Comparison of ENCODE assay signal across 17 cellular contexts in genomic region chr3:30263921-30264313, GRCh38.
A peak's percentile ranks its signal among the peaks of the same experiment; 100 is the strongest.
DNase-seq lines count a peak whose midpoint lies in the region; ATAC-seq and TF ChIP-seq lines count a peak whose summit lies in the region.
"Had no signal": no experiment of that assay in that cellular context is flagged by ENCODE, and none has a peak within 500 bp of the region (broad histone marks: within the 10 kb centered on the region; RNA-seq: fewer than 3 reads in every experiment).

No MANE protein-coding gene starts in this region.

- H3K9me2 ChIP-seq in PC-3 (replicated peaks; ENCODE audit: low read length), result no peaks in the 10 kb centered on the region

- H3K4me3 ChIP-seq in GM12864 (ENCODE audit: low read depth, low read length) (no peak overlapping the region), PC-3 (ENCODE audit: low read length) (no peak overlapping the region), retinal pigment epithelial cell (ENCODE audit: low read length) (no peak overlapping the region)
- H3K4me3 ChIP-seq: prostate gland had no signal

- H3K79me2 ChIP-seq in PC-3 (ENCODE audit: low read length), result no peaks in the 10 kb centered on the region

- H3K27ac Mint-ChIP-seq in activated naive CD4-positive, alpha-beta T cell treated with anti-CD3 and anti-CD28 coated beads, Interleukin-2, amount 10 ng/mL, durations not matched to agents 7 days and 5 days, result peak overlapping the region; percentile 5
- H3K27ac Mint-ChIP-seq: natural killer cell treated with Interleukin-12 subunit alpha and Interleukin-12 subunit beta and Interleukin-15 and Interleukin-18, amount 100 ng/mL, for 72 hours had no signal

- POLR2A ChIA-PET in PC-3 (lab: Charles Lee; ENCODE audit: unreplicated experiment), result no interaction called here

- no TSS peak for BruUV-seq in PC-3 (replicated peaks; lab: Mats Ljungman, UMichigan)

- peaks cover 17% of the 10 kb centered on the region for H3K9me3 Mint-ChIP-seq in activated naive CD4-positive, alpha-beta T cell treated with anti-CD3 and anti-CD28 coated beads, Interleukin-2, amount 10 ng/mL, durations not matched to agents 7 days and 5 days

- no peaks in the 10 kb centered on the region for H3K27me3 Mint-ChIP-seq in activated naive CD4-positive, alpha-beta T cell treated with anti-CD3 and anti-CD28 coated beads, Interleukin-2, amount 10 ng/mL, durations not matched to agents 7 days and 5 days
- H3K27me3 Mint-ChIP-seq: T-cell had no signal

- H3K4me2 ChIP-seq in PC-3 (ENCODE audit: low read length), result no peak overlapping the region

- CTCF ChIA-PET in activated naive CD4-positive, alpha-beta T cell treated with anti-CD3 and anti-CD28 coated beads, Interleukin-2, amount 10 ng/mL, durations not matched to agents 7 days and 5 days (lab: Charles Lee), result no interaction called here
- CTCF ChIA-PET in PC-3 (lab: Charles Lee), result no interaction called here

- ATAC-seq in PC-3 (no peak), HG03108 (IDR thresholded peaks at IDR 0.05; ENCODE audit: unreplicated experiment) (no peak), HG02571 (IDR thresholded peaks at IDR 0.05; ENCODE audit: unreplicated experiment) (no peak)
- ATAC-seq: natural killer cell treated with Interleukin-12 subunit alpha and Interleukin-12 subunit beta and Interleukin-15 and Interleukin-18, amount 100 ng/mL, for 72 hours had no signal

- H2AFZ ChIP-seq in PC-3 (ENCODE audit: low read length), result no peak overlapping the region

- H3K27ac ChIP-seq in PC-3 (ENCODE audit: low read length), result no peak overlapping the region
- H3K27ac ChIP-seq: prostate gland, RWPE1 had no signal

- peaks cover 17% of the 10 kb centered on the region for H3K4me1 Mint-ChIP-seq in activated naive CD4-positive, alpha-beta T cell treated with anti-CD3 and anti-CD28 coated beads, Interleukin-2, amount 10 ng/mL, durations not matched to agents 7 days and 5 days

- H3F3A ChIP-seq in PC-3 (ENCODE audit: low read length, unreplicated experiment), result no peaks in the 10 kb centered on the region

- H3K36me3 ChIP-seq in PC-3 (ENCODE audit: low read depth, low read length), result no peaks in the 10 kb centered on the region
- H3K36me3 ChIP-seq: prostate gland had no signal

- H3K27me3 ChIP-seq in PC-3 (ENCODE audit: low read length), result no peaks in the 10 kb centered on the region

- H4K20me1 ChIP-seq in PC-3 (ENCODE audit: low read length), result no peaks in the 10 kb centered on the region

- intact Hi-C loops in PC-3 (cut with micrococcal nuclease), result no loop called here

- no peak overlapping the region for H3K9ac ChIP-seq in PC-3 (ENCODE audit: low read length)

- TF ChIP-seq CTCF in GM12864 (IDR thresholded peaks at IDR 0.05; ENCODE audit: low read depth, low read length, missing control alignments), result peak; percentile 27
- TF ChIP-seq CTCF in PC-3 (conservative IDR thresholded peaks at IDR 0.05; ENCODE audit: low read depth, low read length), result peak; percentile 40; the same call in 1 of the 2 replicates
- TF ChIP-seq CTCF in retinal pigment epithelial cell (conservative IDR thresholded peaks at IDR 0.05; ENCODE audit: low read depth, low read length), result peak; percentile 5

- peaks cover 2% of the 10 kb centered on the region for H3K36me3 Mint-ChIP-seq in activated naive CD4-positive, alpha-beta T cell treated with anti-CD3 and anti-CD28 coated beads, Interleukin-2, amount 10 ng/mL, durations not matched to agents 7 days and 5 days
- H3K36me3 Mint-ChIP-seq: T-cell had no signal

- peak; percentile 23 for DNase-seq in activated naive CD4-positive, alpha-beta T cell treated with anti-CD3 and anti-CD28 coated beads, Interleukin-2, amount 10 ng/mL, durations not matched to agents 7 days and 5 days
- no peak for DNase-seq in activated naive CD4-positive, alpha-beta T cell treated with Interleukin-2 at 50 U/mL for 16 hours
- DNase-seq in GM12864 (ENCODE audit: low read depth) (no peak), PC-3 (no peak), retinal pigment epithelial cell (ENCODE audit: low read depth) (no peak), HCEC 1CT (no peak)
- DNase-seq: aorta, COR-L47, islet precursor cell, NCI-H1436, NCI-H774 had no signal

- H3K4me1 ChIP-seq in PC-3 (ENCODE audit: insufficient read depth, low read length), result peaks cover 11% of the 10 kb centered on the region; the same call in 1 of the 2 replicates
- H3K4me1 ChIP-seq: prostate gland had no signal

- no peaks in the 10 kb centered on the region for H3K9me3 ChIP-seq in PC-3 (ENCODE audit: low read length)
- H3K9me3 ChIP-seq: prostate gland had no signal

- H3K4me3 Mint-ChIP-seq in activated naive CD4-positive, alpha-beta T cell treated with anti-CD3 and anti-CD28 coated beads, Interleukin-2, amount 10 ng/mL, durations not matched to agents 7 days and 5 days, result no peak overlapping the region
- H3K4me3 Mint-ChIP-seq: natural killer cell treated with Interleukin-12 subunit alpha and Interleukin-12 subunit beta and Interleukin-15 and Interleukin-18, amount 100 ng/mL, for 72 hours had no signal
